Comparison of ENCODE assay signal across 1 cellular context in genomic region chr1:179043907-179044306, GRCh38.
TF ChIP-seq lines count a peak whose summit lies in the region.

No MANE protein-coding gene starts in this region.

TF ChIP-seq in GM12878, 131 proteins besides CTCF, POLR2A, EP300 and RAD21:
- no peak for TF ChIP-seq TCF12 (IDR thresholded peaks at IDR 0.05; ENCODE audit: low read depth, low read length)
- peak; percentile 49; the same call in 1 of the 2 replicates for TF ChIP-seq PAX5 (IDR thresholded peaks at IDR 0.05; ENCODE audit: borderline replicate concordance, low read depth, low read length)
TF ChIP-seq in GM12878: peak in this region for 1.
